ENCODE assay signal across 14 cellular contexts in genomic region chr15:31358163-31358562, GRCh38. TPM values are rescaled to one million over a fixed set of nuclear protein-coding genes. Genes with fewer than 3 reads are reported as not detected.
A peak's percentile ranks its signal among the peaks of the same experiment; 100 is the strongest.
DNase-seq lines count a peak whose midpoint lies in the region; ATAC-seq and TF ChIP-seq lines count a peak whose summit lies in the region.
"Had no signal": no experiment of that assay in that cellular context is flagged by ENCODE, and none has a peak within 500 bp of the region (broad histone marks: within the 10 kb centered on the region; RNA-seq: fewer than 3 reads in every experiment).

No MANE protein-coding gene starts in this region.

- no peak for DNase-seq in activated naive CD4-positive, alpha-beta T cell (lab: John Stamatoyannopoulos, UW)
- no peak for DNase-seq in activated CD4-positive, alpha-beta memory T cell treated with anti-CD3 and anti-CD28 coated beads, Interleukin-2, amount 10 ng/mL, durations not matched to agents 7 days and 5 days
- DNase-seq in lower lobe of right lung = no peak
- no peak for DNase-seq in tibial nerve (ENCODE audit: low spot score in 2 of 2)
- DNase-seq in HUDEP-2 (lab: John Stamatoyannopoulos, UW; ENCODE audit: unreplicated experiment in 76 of 76) = no peak
- no peak for DNase-seq in C1 segment of cervical spinal cord (lab: John Stamatoyannopoulos, UW)
- DNase-seq: brain microvascular endothelial cell, GOT3, left ventricle myocardium superior, MV-4-11, ovary, PC-9 had no signal

- H3K9me3 ChIP-seq in lower lobe of right lung (no peaks in the 10 kb centered on the region), tibial nerve (no peaks in the 10 kb centered on the region)
- H3K9me3 ChIP-seq: ovary had no signal

- H3K4me3 Mint-ChIP-seq in activated naive CD4-positive, alpha-beta T cell treated with anti-CD3 and anti-CD28 coated beads, Interleukin-2, amount 50 U/mL, for 24 hours = peak overlapping the region; percentile 79
- peak overlapping the region; percentile 22 for H3K4me3 Mint-ChIP-seq in activated CD4-positive, alpha-beta memory T cell treated with anti-CD3 and anti-CD28 coated beads, Interleukin-2, amount 10 ng/mL, durations not matched to agents 7 days and 5 days

- POLR2A ChIA-PET in activated CD4-positive, alpha-beta memory T cell treated with anti-CD3 and anti-CD28 coated beads, Interleukin-2, amount 10 ng/mL, durations not matched to agents 7 days and 5 days (lab: Charles Lee) = interaction anchor here (0.9 to 21.7 kb wide), 9 partner anchors 3 to 158 kb away, joined by 3 to 374 read pairs (median 10); partner anchors contain the start of gene KLF13

- peaks cover 93% of the 10 kb centered on the region for H3K4me1 Mint-ChIP-seq in activated naive CD4-positive, alpha-beta T cell treated with anti-CD3 and anti-CD28 coated beads, Interleukin-2, amount 50 U/mL, for 24 hours
- H3K4me1 Mint-ChIP-seq in activated CD4-positive, alpha-beta memory T cell treated with anti-CD3 and anti-CD28 coated beads, Interleukin-2, amount 10 ng/mL, durations not matched to agents 7 days and 5 days = peaks cover 98% of the 10 kb centered on the region

- TF ChIP-seq CTCF in lower lobe of right lung (IDR thresholded peaks at IDR 0.05) (no peak), tibial nerve (IDR thresholded peaks at IDR 0.05) (no peak)

- intact Hi-C loops in lower lobe of right lung (cut with DNase I) = no loop called here

- ATAC-seq in lower lobe of right lung = no peak
- no peak for ATAC-seq in GM19035 (IDR thresholded peaks at IDR 0.05; ENCODE audit: unreplicated experiment)
- ATAC-seq: left ventricle myocardium superior had no signal

- H3K36me3 ChIP-seq in lower lobe of right lung = peaks cover 12% of the 10 kb centered on the region
- no peaks in the 10 kb centered on the region for H3K36me3 ChIP-seq in tibial nerve
- H3K36me3 ChIP-seq: brain microvascular endothelial cell, ovary had no signal

- CTCF ChIA-PET in activated CD4-positive, alpha-beta memory T cell treated with anti-CD3 and anti-CD28 coated beads, Interleukin-2, amount 10 ng/mL, durations not matched to agents 7 days and 5 days (lab: Charles Lee) = interaction anchor here (1.0 to 15.6 kb wide), 4 partner anchors 7 to 130 kb away, joined by 3 to 162 read pairs (median 66); no protein-coding TSS in a partner anchor

- H3K36me3 Mint-ChIP-seq in activated naive CD4-positive, alpha-beta T cell treated with anti-CD3 and anti-CD28 coated beads, Interleukin-2, amount 50 U/mL, for 24 hours = peaks cover 9% of the 10 kb centered on the region
- H3K36me3 Mint-ChIP-seq in activated CD4-positive, alpha-beta memory T cell treated with anti-CD3 and anti-CD28 coated beads, Interleukin-2, amount 10 ng/mL, durations not matched to agents 7 days and 5 days (ENCODE audit: low read depth) = peaks cover 59% of the 10 kb centered on the region

- TF ChIP-seq POLR2A in tibial nerve (IDR thresholded peaks at IDR 0.05) = no peak

- H3K4me3 ChIP-seq in lower lobe of right lung (no peak overlapping the region), tibial nerve (no peak overlapping the region)
- H3K4me3 ChIP-seq: ovary, PC-9 had no signal

- H3K27ac Mint-ChIP-seq in activated naive CD4-positive, alpha-beta T cell treated with anti-CD3 and anti-CD28 coated beads, Interleukin-2, amount 50 U/mL, for 24 hours = peak overlapping the region; percentile 99
- H3K27ac Mint-ChIP-seq in activated CD4-positive, alpha-beta memory T cell treated with anti-CD3 and anti-CD28 coated beads, Interleukin-2, amount 10 ng/mL, durations not matched to agents 7 days and 5 days = peak overlapping the region; percentile 99

- no peaks in the 10 kb centered on the region for H3K9me3 Mint-ChIP-seq in activated naive CD4-positive, alpha-beta T cell treated with anti-CD3 and anti-CD28 coated beads, Interleukin-2, amount 50 U/mL, for 24 hours
- H3K9me3 Mint-ChIP-seq in activated CD4-positive, alpha-beta memory T cell treated with anti-CD3 and anti-CD28 coated beads, Interleukin-2, amount 10 ng/mL, durations not matched to agents 7 days and 5 days = peaks cover 5% of the 10 kb centered on the region

- TF ChIP-seq EP300 in tibial nerve (IDR thresholded peaks at IDR 0.05) = no peak

- no peaks in the 10 kb centered on the region for H3K27me3 Mint-ChIP-seq in activated naive CD4-positive, alpha-beta T cell treated with anti-CD3 and anti-CD28 coated beads, Interleukin-2, amount 50 U/mL, for 24 hours
- no peaks in the 10 kb centered on the region for H3K27me3 Mint-ChIP-seq in activated CD4-positive, alpha-beta memory T cell treated with anti-CD3 and anti-CD28 coated beads, Interleukin-2, amount 10 ng/mL, durations not matched to agents 7 days and 5 days

- H3K4me1 ChIP-seq in lower lobe of right lung (peaks cover 100% of the 10 kb centered on the region), tibial nerve (peaks cover 0 to 100% (median 92%) of the 10 kb centered on the region in 4 donors)

- H3K27ac ChIP-seq in lower lobe of right lung = peak overlapping the region; percentile 93
- peak overlapping the region in 3 of 4 donors; percentile 89 to 100 (median 92) for H3K27ac ChIP-seq in tibial nerve
- H3K27ac ChIP-seq: brain microvascular endothelial cell, ovary, PC-9 had no signal

- no peaks in the 10 kb centered on the region for H3K27me3 ChIP-seq in lower lobe of right lung (ENCODE audit: low read depth)
- no peaks in the 10 kb centered on the region for H3K27me3 ChIP-seq in tibial nerve
- H3K27me3 ChIP-seq: brain microvascular endothelial cell, ovary had no signal

- WGBS in tibial nerve, 2 donors = 68 to 88% methylated on average over 3 of the region's 3 CpGs

RNA-seq across cellular contexts. Expression of gene KLF13, which starts 31.5 kb away (rescaled TPM):
- 100 to 1,000 TPM; 199 TPM for total RNA-seq in activated CD4-positive, alpha-beta memory T cell treated with anti-CD3 and anti-CD28 coated beads, Interleukin-2, amount 10 ng/mL, durations not matched to agents 7 days and 5 days
- total RNA-seq in lower lobe of right lung (178 TPM), tibial nerve (10 to 100 TPM; 61.2 to 77.9 (median 75.1) TPM)
